ENCODE assay signal across 17 cellular contexts in genomic region chr1:14108356-14109275, GRCh38.
DNase-seq lines count a peak whose midpoint lies in the region; ATAC-seq and TF ChIP-seq lines count a peak whose summit lies in the region.
"Had no signal": no experiment of that assay in that cellular context is flagged by ENCODE, and none has a peak within 500 bp of the region (broad histone marks: within the 10 kb centered on the region; RNA-seq: fewer than 3 reads in every experiment).

No MANE protein-coding gene starts in this region.

- no peaks in the 10 kb centered on the region for H3K36me3 Mint-ChIP-seq in activated CD4-positive, alpha-beta T cell treated with anti-CD3 and anti-CD28 coated beads, Interleukin-2, amount 10 ng/mL, durations not matched to agents 7 days and 5 days (ENCODE audit: low read depth)
- H3K36me3 Mint-ChIP-seq: immature natural killer cell had no signal

- DNase-seq in NCI-H1105 (lab: John Stamatoyannopoulos, UW): peak; percentile 70
- DNase-seq in NCI-H748 treated with DMSO at 0.1 percent for 48 hours (lab: John Stamatoyannopoulos, UW): peak; percentile 69
- DNase-seq in epithelial cell of proximal tubule (ENCODE audit: low read depth): peak; percentile 27
- peak; percentile 24 for DNase-seq in prostate gland (ENCODE audit: low spot score)
- DNase-seq in activated CD4-positive, alpha-beta T cell treated with anti-CD3 and anti-CD28 coated beads, Interleukin-2, amount 10 ng/mL, durations not matched to agents 7 days and 5 days: no peak
- DNase-seq in GM19240 (ENCODE audit: insufficient read length, low spot score): no peak
- DNase-seq in activated CD4-positive, alpha-beta T cell treated with anti-CD3 and anti-CD28 coated beads for 48 hours: no peak
- DNase-seq: activated effector memory CD4-positive, alpha-beta T cell treated with anti-CD3 and anti-CD28 coated beads, Interleukin-2, amount 50 U/mL, for 16 hours; effector CD4-positive, alpha-beta T cell; immature natural killer cell; Kasumi-1; NCI-H2081; trophoblast cell had no signal

- peaks cover under 1% of the 10 kb centered on the region for H3K4me1 Mint-ChIP-seq in activated CD4-positive, alpha-beta T cell treated with anti-CD3 and anti-CD28 coated beads, Interleukin-2, amount 10 ng/mL, durations not matched to agents 7 days and 5 days
- H3K4me1 Mint-ChIP-seq: immature natural killer cell had no signal

- no peaks in the 10 kb centered on the region for H3K9me3 ChIP-seq in prostate gland
- H3K9me3 ChIP-seq: ascending aorta; BLaER1 treated with 17β-estradiol and CSF1 and Interleukin-3, amounts not matched to agents 10 nM and 100 nM had no signal

- H3K36me3 ChIP-seq in prostate gland: no peaks in the 10 kb centered on the region
- H3K36me3 ChIP-seq: ascending aorta; BLaER1 treated with 17β-estradiol and CSF1 and Interleukin-3, amounts not matched to agents 10 nM and 100 nM had no signal

- H3K27me3 Mint-ChIP-seq in activated CD4-positive, alpha-beta T cell treated with anti-CD3 and anti-CD28 coated beads, Interleukin-2, amount 10 ng/mL, durations not matched to agents 7 days and 5 days: no peaks in the 10 kb centered on the region

- no peak for TF ChIP-seq POLR2A in prostate gland (IDR thresholded peaks at IDR 0.05)

- intact Hi-C loops in prostate gland (cut with DNase I): no loop called here

- no peaks in the 10 kb centered on the region for H3K9me3 Mint-ChIP-seq in activated CD4-positive, alpha-beta T cell treated with anti-CD3 and anti-CD28 coated beads, Interleukin-2, amount 10 ng/mL, durations not matched to agents 7 days and 5 days
- H3K9me3 Mint-ChIP-seq: immature natural killer cell had no signal

- no peaks in the 10 kb centered on the region for H3K27me3 ChIP-seq in prostate gland (replicated peaks; ENCODE audit: insufficient read depth)
- H3K27me3 ChIP-seq: ascending aorta; BLaER1 treated with 17β-estradiol and CSF1 and Interleukin-3, amounts not matched to agents 10 nM and 100 nM had no signal

- H3K27ac ChIP-seq in prostate gland: no peak overlapping the region
- H3K27ac ChIP-seq: ascending aorta; BLaER1 treated with 17β-estradiol and CSF1 and Interleukin-3, amounts not matched to agents 10 nM and 100 nM; VCaP had no signal

- TF ChIP-seq CTCF in epithelial cell of proximal tubule (conservative IDR thresholded peaks at IDR 0.05; ENCODE audit: low read depth, low read length): no peak
- no peak for TF ChIP-seq CTCF in prostate gland (IDR thresholded peaks at IDR 0.05)

- CTCF ChIA-PET in activated CD4-positive, alpha-beta T cell treated with anti-CD3 and anti-CD28 coated beads, Interleukin-2, amount 10 ng/mL, durations not matched to agents 7 days and 5 days (lab: Charles Lee): no interaction called here

- H3K27ac Mint-ChIP-seq in activated CD4-positive, alpha-beta T cell treated with anti-CD3 and anti-CD28 coated beads, Interleukin-2, amount 10 ng/mL, durations not matched to agents 7 days and 5 days: no peak overlapping the region
- H3K27ac Mint-ChIP-seq: immature natural killer cell had no signal

- no peaks in the 10 kb centered on the region for H3K4me1 ChIP-seq in prostate gland (replicated peaks)

- no peak overlapping the region for H3K4me3 ChIP-seq in epithelial cell of proximal tubule (ENCODE audit: low read depth, low read length)
- H3K4me3 ChIP-seq in prostate gland: no peak overlapping the region
- H3K4me3 ChIP-seq: ascending aorta; BLaER1 treated with 17β-estradiol and CSF1 and Interleukin-3, amounts not matched to agents 10 nM and 100 nM had no signal

- POLR2A ChIA-PET in activated CD4-positive, alpha-beta T cell treated with anti-CD3 and anti-CD28 coated beads, Interleukin-2, amount 10 ng/mL, durations not matched to agents 7 days and 5 days (lab: Charles Lee): no interaction called here

- ATAC-seq in GM18907 (IDR thresholded peaks at IDR 0.05; ENCODE audit: unreplicated experiment): no peak

- no peak overlapping the region for H3K4me3 Mint-ChIP-seq in activated CD4-positive, alpha-beta T cell treated with anti-CD3 and anti-CD28 coated beads, Interleukin-2, amount 10 ng/mL, durations not matched to agents 7 days and 5 days
- H3K4me3 Mint-ChIP-seq: immature natural killer cell had no signal

- 41% methylated on average over 14 of the region's 14 CpGs for WGBS in prostate gland

Comparison
In these comparisons a context has a peak if more than half of its experiments do, and no peak if none do; other contexts are left out.
1. DNase-seq: peak in NCI-H1105 (single experiment), NCI-H748 treated with DMSO at 0.1 percent for 48 hours (single experiment), epithelial cell of proximal tubule (single experiment) and prostate gland (single experiment); none in activated CD4-positive, alpha-beta T cell treated with anti-CD3 and anti-CD28 coated beads, Interleukin-2, amount 10 ng/mL, durations not matched to agents 7 days and 5 days (single experiment), GM19240 (single experiment) and activated CD4-positive, alpha-beta T cell treated with anti-CD3 and anti-CD28 coated beads for 48 hours (single experiment).